ENCODE assay signal across 15 cellular contexts in the genomic region with DNA sequence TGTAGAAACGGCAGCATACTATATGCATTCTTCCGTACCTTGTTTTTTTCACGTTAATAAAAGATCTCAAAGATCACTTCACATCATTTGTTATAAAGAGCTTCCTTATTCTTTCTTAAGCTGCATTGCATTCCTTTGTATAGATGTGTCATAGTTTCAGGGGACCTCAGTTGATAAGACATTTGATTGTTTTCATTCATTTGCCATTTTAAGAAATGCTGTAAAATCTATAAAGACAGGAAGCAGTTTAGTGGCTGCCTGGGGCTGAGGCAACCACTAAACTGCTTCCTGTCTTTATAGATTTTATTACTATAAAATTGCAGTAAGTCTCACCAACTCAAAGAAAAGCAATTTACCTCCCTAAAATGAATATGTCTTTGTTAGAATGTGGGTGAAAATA. TPM values are rescaled to one million over a fixed set of nuclear protein-coding genes. Genes with fewer than 3 reads are reported as not detected.
A peak's percentile ranks its signal among the peaks of the same experiment; 100 is the strongest.
DNase-seq lines count a peak whose midpoint lies in the region; ATAC-seq and TF ChIP-seq lines count a peak whose summit lies in the region.
"Had no signal": no experiment of that assay in that cellular context is flagged by ENCODE, and none has a peak within 500 bp of the region (broad histone marks: within the 10 kb centered on the region; RNA-seq: fewer than 3 reads in every experiment).

No MANE protein-coding gene starts in this region.

- H3K9me3 ChIP-seq in Karpas-422 (ENCODE audit: low read length): no peaks in the 10 kb centered on the region
- H3K9me3 ChIP-seq: BLaER1 treated with 17β-estradiol and CSF1 and Interleukin-3, amounts not matched to agents 10 nM and 100 nM had no signal

- POLR2A ChIA-PET in activated CD4-positive, alpha-beta memory T cell treated with anti-CD3 and anti-CD28 coated beads, Interleukin-2, amount 10 ng/mL, durations not matched to agents 7 days and 5 days (lab: Charles Lee): interaction anchor here (0.9 to 1.1 kb wide), 3 partner anchors 18 to 223 kb away, joined by 3 to 5 read pairs (median 3); partner anchors contain the start of genes MRPL57 and ZDHHC20

- no peaks in the 10 kb centered on the region for H3K9me2 ChIP-seq in Karpas-422 (replicated peaks; ENCODE audit: insufficient read depth, low read length)

- intact Hi-C loops in Calu3 (cut with micrococcal nuclease; ENCODE audit: unreplicated experiment): loop anchor here (5.0 kb wide), 3 partner anchors 38 to 78 kb away; partner anchors contain the start of gene ZDHHC20

- no peaks in the 10 kb centered on the region for H3K27me3 ChIP-seq in Karpas-422 (ENCODE audit: low read length)
- H3K27me3 ChIP-seq in kidney epithelial cell (ENCODE audit: control insufficient read depth, insufficient read depth, low read length): no peaks in the 10 kb centered on the region
- H3K27me3 ChIP-seq: BLaER1 treated with 17β-estradiol and CSF1 and Interleukin-3, amounts not matched to agents 10 nM and 100 nM; neural progenitor cell had no signal

- H3K36me3 ChIP-seq in Karpas-422 (ENCODE audit: insufficient read depth, low read length) (peaks cover 17% of the 10 kb centered on the region; the same call in 1 of the 2 replicates), kidney epithelial cell (ENCODE audit: control insufficient read depth, insufficient read depth, low read length) (no peaks in the 10 kb centered on the region)

- H3K4me3 Mint-ChIP-seq in Calu3 (ENCODE audit: low read depth, unreplicated experiment): no peak overlapping the region
- peak overlapping the region; percentile 28 for H3K4me3 Mint-ChIP-seq in activated CD4-positive, alpha-beta memory T cell treated with anti-CD3 and anti-CD28 coated beads, Interleukin-2, amount 10 ng/mL, durations not matched to agents 7 days and 5 days
- H3K4me3 Mint-ChIP-seq: neural progenitor cell had no signal

- H2AFZ ChIP-seq in Karpas-422 (ENCODE audit: low read length): no peak overlapping the region
- H2AFZ ChIP-seq: neural progenitor cell had no signal

- no peak for TF ChIP-seq CTCF in Calu3 (IDR thresholded peaks at IDR 0.05; ENCODE audit: unreplicated experiment)
- TF ChIP-seq CTCF in kidney epithelial cell (IDR thresholded peaks at IDR 0.05; ENCODE audit: insufficient read depth, low read length, poor library complexity, severe bottlenecking): no peak

- no peak overlapping the region for H3K4me3 ChIP-seq in Karpas-422 (ENCODE audit: low read length)
- H3K4me3 ChIP-seq in kidney epithelial cell (ENCODE audit: low read depth, low read length): no peak overlapping the region
- H3K4me3 ChIP-seq: BLaER1 treated with 17β-estradiol and CSF1 and Interleukin-3, amounts not matched to agents 10 nM and 100 nM; neural progenitor cell had no signal

- no TSS peak for BruUV-seq in Calu3 (replicated peaks; lab: Mats Ljungman, UMichigan)

- no peaks in the 10 kb centered on the region for H4K20me1 ChIP-seq in Karpas-422 (ENCODE audit: insufficient read depth, low read depth, low read length)
- H4K20me1 ChIP-seq: BLaER1 treated with 17β-estradiol and CSF1 and Interleukin-3, amounts not matched to agents 10 nM and 100 nM had no signal

- no peaks in the 10 kb centered on the region for H3K4me1 Mint-ChIP-seq in Calu3 (ENCODE audit: low read depth, unreplicated experiment)
- H3K4me1 Mint-ChIP-seq in activated CD4-positive, alpha-beta memory T cell treated with anti-CD3 and anti-CD28 coated beads, Interleukin-2, amount 10 ng/mL, durations not matched to agents 7 days and 5 days: peaks cover 43% of the 10 kb centered on the region
- H3K4me1 Mint-ChIP-seq: neural progenitor cell had no signal

- H3K27ac ChIP-seq in Karpas-422 (ENCODE audit: low read length): no peak overlapping the region
- H3K27ac ChIP-seq: BLaER1 treated with 17β-estradiol and CSF1 and Interleukin-3, amounts not matched to agents 10 nM and 100 nM; neural progenitor cell had no signal

- no peaks in the 10 kb centered on the region for H3K4me1 ChIP-seq in Karpas-422 (ENCODE audit: low read length)
- H3K4me1 ChIP-seq: neural progenitor cell had no signal

- DNase-seq in Calu3: no peak
- DNase-seq in Karpas-422: peak; percentile 31
- no peak for DNase-seq in activated CD4-positive, alpha-beta memory T cell treated with anti-CD3 and anti-CD28 coated beads, Interleukin-2, amount 10 ng/mL, durations not matched to agents 7 days and 5 days
- peak; percentile 9 for DNase-seq in kidney epithelial cell (ENCODE audit: low read depth)
- DNase-seq in D341Med (ENCODE audit: low spot score): no peak
- DNase-seq: activated T-cell treated with anti-CD3 and anti-CD28 coated beads, Interleukin-2, amount 50 U/mL, for 1 hour; NCI-H2081 treated with DMSO at 0.1 percent for 48 hours; stimulated activated CD8-positive, alpha-beta memory T cell treated with anti-CD3 and anti-CD28 coated beads, Interleukin-4, amount 100 ng/mL, for 48 hours; T1000 had no signal

- peaks cover 44% of the 10 kb centered on the region for H3K79me2 ChIP-seq in Karpas-422 (ENCODE audit: low read length)

- H3K36me3 Mint-ChIP-seq in Calu3 (ENCODE audit: insufficient read depth, unreplicated experiment): peaks cover 13% of the 10 kb centered on the region
- peaks cover 50% of the 10 kb centered on the region for H3K36me3 Mint-ChIP-seq in activated CD4-positive, alpha-beta memory T cell treated with anti-CD3 and anti-CD28 coated beads, Interleukin-2, amount 10 ng/mL, durations not matched to agents 7 days and 5 days (ENCODE audit: low read depth)

- H3K9me3 Mint-ChIP-seq in Calu3 (ENCODE audit: low read depth, unreplicated experiment): no peaks in the 10 kb centered on the region
- peaks cover 2% of the 10 kb centered on the region for H3K9me3 Mint-ChIP-seq in activated CD4-positive, alpha-beta memory T cell treated with anti-CD3 and anti-CD28 coated beads, Interleukin-2, amount 10 ng/mL, durations not matched to agents 7 days and 5 days
- H3K9me3 Mint-ChIP-seq: neural progenitor cell had no signal

- H3K9ac ChIP-seq in Karpas-422 (ENCODE audit: low read length): no peak overlapping the region
- H3K9ac ChIP-seq: BLaER1 treated with 17β-estradiol and CSF1 and Interleukin-3, amounts not matched to agents 10 nM and 100 nM; neural progenitor cell had no signal

- no peak for ATAC-seq in HG03521 (IDR thresholded peaks at IDR 0.05; ENCODE audit: unreplicated experiment)
- no peak for ATAC-seq in GM19463 (IDR thresholded peaks at IDR 0.05; ENCODE audit: unreplicated experiment)
- no peak for ATAC-seq in SK-N-SH treated with all-trans-retinoic acid at 6 μM for 48 hours
- ATAC-seq: HepG2 had no signal

- peak overlapping the region; percentile 68 for H3K27ac Mint-ChIP-seq in Calu3 (ENCODE audit: unreplicated experiment)
- H3K27ac Mint-ChIP-seq in activated CD4-positive, alpha-beta memory T cell treated with anti-CD3 and anti-CD28 coated beads, Interleukin-2, amount 10 ng/mL, durations not matched to agents 7 days and 5 days: peak overlapping the region; percentile 84
- H3K27ac Mint-ChIP-seq: neural progenitor cell had no signal

- CTCF ChIA-PET in Calu3 (lab: Charles Lee): interaction anchor here (1.4 kb wide), 1 partner anchor 77 kb away, joined by 5 read pairs; no protein-coding TSS in a partner anchor
- CTCF ChIA-PET in activated CD4-positive, alpha-beta memory T cell treated with anti-CD3 and anti-CD28 coated beads, Interleukin-2, amount 10 ng/mL, durations not matched to agents 7 days and 5 days (lab: Charles Lee): interaction anchor here (0.9 to 2.8 kb wide), 3 partner anchors 60 to 103 kb away, joined by 3 to 12 read pairs (median 6); partner anchors contain the start of gene ZDHHC20

- H3K4me2 ChIP-seq in Karpas-422 (ENCODE audit: low read depth, low read length, poor library complexity, severe bottlenecking): no peak overlapping the region
- H3K4me2 ChIP-seq: BLaER1 treated with 17β-estradiol and CSF1 and Interleukin-3, amounts not matched to agents 10 nM and 100 nM; neural progenitor cell had no signal

- no peaks in the 10 kb centered on the region for H3K27me3 Mint-ChIP-seq in Calu3 (ENCODE audit: unreplicated experiment)
- H3K27me3 Mint-ChIP-seq in activated CD4-positive, alpha-beta memory T cell treated with anti-CD3 and anti-CD28 coated beads, Interleukin-2, amount 10 ng/mL, durations not matched to agents 7 days and 5 days: no peaks in the 10 kb centered on the region

TF ChIP-seq in SK-N-SH treated with all-trans-retinoic acid at 6 μM for 48 hours, 23 proteins besides CTCF, POLR2A, EP300 and RAD21 (continues in another document):
- TF ChIP-seq ZC3H10 (CRISPR knock-in tag; IDR thresholded peaks at IDR 0.05) (no peak), ISL1 (CRISPR knock-in tag; IDR thresholded peaks at IDR 0.05) (no peak), GLIS3 (CRISPR knock-in tag; IDR thresholded peaks at IDR 0.05) (no peak), ZNF70 (CRISPR knock-in tag; IDR thresholded peaks at IDR 0.05) (no peak), ZNF8 (CRISPR knock-in tag; IDR thresholded peaks at IDR 0.05) (no peak)
- TF ChIP-seq, protein P1, sequence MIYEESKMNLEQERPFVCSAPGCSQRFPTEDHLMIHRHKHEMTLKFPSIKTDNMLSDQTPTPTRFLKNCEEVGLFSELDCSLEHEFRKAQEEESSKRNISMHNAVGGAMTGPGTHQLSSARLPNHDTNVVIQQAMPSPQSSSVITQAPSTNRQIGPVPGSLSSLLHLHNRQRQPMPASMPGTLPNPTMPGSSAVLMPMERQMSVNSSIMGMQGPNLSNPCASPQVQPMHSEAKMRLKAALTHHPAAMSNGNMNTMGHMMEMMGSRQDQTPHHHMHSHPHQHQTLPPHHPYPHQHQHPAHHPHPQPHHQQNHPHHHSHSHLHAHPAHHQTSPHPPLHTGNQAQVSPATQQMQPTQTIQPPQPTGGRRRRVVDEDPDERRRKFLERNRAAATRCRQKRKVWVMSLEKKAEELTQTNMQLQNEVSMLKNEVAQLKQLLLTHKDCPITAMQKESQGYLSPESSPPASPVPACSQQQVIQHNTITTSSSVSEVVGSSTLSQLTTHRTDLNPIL (CRISPR knock-in tag; IDR thresholded peaks at IDR 0.05; ENCODE audit: low read depth): no peak

RNA-seq across cellular contexts. Expression of gene ZDHHC20, which starts 59.4 kb away (rescaled TPM):
- total RNA-seq in Calu3 (2022) (88.9 and 90.6 TPM in 2 replicates), kidney epithelial cell (49.6 and 51.9 TPM in 2 replicates)
- total RNA-seq in Karpas-422 (2014; rRNA removed; shearing (Covaris generic); ENCODE audit: low replicate concordance): 44.0 and 129 TPM in 2 replicates
- total RNA-seq in activated CD4-positive, alpha-beta memory T cell treated with anti-CD3 and anti-CD28 coated beads, Interleukin-2, amount 10 ng/mL, durations not matched to agents 7 days and 5 days: 100 to 1,000 TPM in 1 of 2 experiments, 10 to 100 TPM in 1; 92.0 to 103 TPM

Comparison
In these comparisons a context has a peak if more than half of its experiments do, and no peak if none do; other contexts are left out.
1. DNase-seq: peak in Karpas-422 (single experiment) and kidney epithelial cell (single experiment); none in Calu3 (single experiment), activated CD4-positive, alpha-beta memory T cell treated with anti-CD3 and anti-CD28 coated beads, Interleukin-2, amount 10 ng/mL, durations not matched to agents 7 days and 5 days (single experiment) and D341Med (single experiment).